Comparison of ENCODE assay signal across 19 cellular contexts in the genomic region with DNA sequence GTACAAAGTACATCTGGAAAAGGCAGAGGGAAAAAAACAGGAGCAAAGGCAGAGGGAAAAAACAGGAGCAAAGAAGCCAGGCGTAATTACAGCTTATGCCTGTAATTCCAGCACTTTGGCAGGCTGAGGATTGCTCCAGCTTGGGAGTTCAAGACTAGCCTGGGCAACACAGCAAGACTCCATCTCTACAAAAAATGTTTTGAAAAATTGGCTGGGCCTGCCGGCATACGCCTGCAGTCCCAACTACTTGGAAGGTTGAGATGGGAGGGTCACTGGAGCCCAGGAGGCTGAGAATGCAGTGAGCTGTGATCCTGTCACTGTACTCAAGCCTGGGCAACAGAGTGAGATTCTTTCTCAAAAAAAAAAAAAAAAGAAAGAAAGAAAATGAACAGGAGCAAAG.
"Had no signal": no experiment of that assay in that cellular context is flagged by ENCODE, and none has a peak within 500 bp of the region (broad histone marks: within the 10 kb centered on the region; RNA-seq: fewer than 3 reads in every experiment).

No MANE protein-coding gene starts in this region.

- H3K36me3 ChIP-seq: colonic mucosa, esophagus muscularis mucosa, gastroesophageal sphincter, heart left ventricle, left lung, lower lobe of right lung had no signal

- DNase-seq: colonic mucosa; cortex of kidney; effector CD8-positive, alpha-beta T cell; effector memory CD8-positive, alpha-beta T cell; endodermal cell; erythroblast; foreskin keratinocyte; heart left ventricle; hippocampal formation; left cardiac atrium; left lung; left ventricle myocardium superior; lower lobe of right lung; mesenchymal stem cell; mucosa of descending colon; naive B cell had no signal

- H3K4me3 ChIP-seq: colonic mucosa, esophagus muscularis mucosa, gastroesophageal sphincter, heart left ventricle, left lung, lower lobe of right lung, mucosa of descending colon had no signal

- ATAC-seq: effector memory CD8-positive, alpha-beta T cell; foreskin keratinocyte; gastroesophageal sphincter; heart left ventricle; left cardiac atrium; left lung; left ventricle myocardium superior; lower lobe of right lung; mucosa of descending colon had no signal

- H3K27me3 ChIP-seq: colonic mucosa, foreskin keratinocyte, gastroesophageal sphincter had no signal

- H3K9me3 ChIP-seq: colonic mucosa, esophagus muscularis mucosa, gastroesophageal sphincter, heart left ventricle, left lung, lower lobe of right lung, mucosa of descending colon had no signal

- H3K27ac ChIP-seq: colonic mucosa, epithelial cell of prostate, esophagus muscularis mucosa, foreskin keratinocyte, gastroesophageal sphincter, heart left ventricle, left lung, lower lobe of right lung had no signal

- H3K4me1 ChIP-seq: esophagus muscularis mucosa, foreskin keratinocyte, gastroesophageal sphincter, heart left ventricle, left lung had no signal
